1 cellular context compared by ENCODE assay signal in the genomic region with DNA sequence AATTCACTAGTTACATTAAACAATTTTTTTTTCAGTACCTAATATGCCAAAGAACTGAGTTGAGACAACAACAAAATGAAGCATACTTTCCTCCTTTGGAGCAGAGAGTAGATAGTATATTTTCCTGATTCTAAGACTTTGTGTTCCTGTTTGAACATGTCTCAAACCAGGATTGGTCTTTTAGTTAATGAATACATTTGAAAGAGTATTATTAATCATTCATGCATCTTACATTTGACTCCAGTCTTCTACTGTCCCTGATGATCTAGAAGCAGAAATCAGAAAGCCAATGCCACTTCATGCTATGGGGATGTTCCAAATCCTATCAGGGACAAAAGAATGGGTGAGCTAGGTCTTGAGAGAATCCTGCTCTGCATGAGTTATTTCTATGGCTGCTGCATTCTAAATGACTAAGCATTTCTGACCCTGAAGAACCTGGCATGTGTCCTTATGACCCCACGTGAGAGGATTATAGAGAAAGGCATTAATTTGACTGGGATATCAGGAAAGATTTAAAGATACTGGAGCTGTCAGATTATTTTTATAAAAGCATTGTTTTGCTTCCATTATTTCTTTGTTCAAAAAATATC.
TF ChIP-seq lines count a peak whose summit lies in the region.

No MANE protein-coding gene starts in this region.

TF ChIP-seq in K562, 482 proteins besides CTCF, POLR2A, EP300 and RAD21 (continued from another document and continues in another):
- TF ChIP-seq POU5F1 (IDR thresholded peaks at IDR 0.05; ENCODE audit: borderline replicate concordance, low read depth, low read length, partially characterized antibody) (no peak), HNRNPH1 (optimal IDR thresholded peaks at IDR 0.05; ENCODE audit: low read depth, low read length) (no peak), SIN3B (IDR thresholded peaks at IDR 0.05; ENCODE audit: low read depth) (no peak), CHD2 (IDR thresholded peaks at IDR 0.05; ENCODE audit: low read depth, low read length) (no peak), ZNF140 (CRISPR knock-in tag; IDR thresholded peaks at IDR 0.05) (no peak), CHAMP1 (IDR thresholded peaks at IDR 0.05) (peak; percentile 60; the same call in 1 of the 2 replicates), ZNF444 (CRISPR knock-in tag; IDR thresholded peaks at IDR 0.05) (no peak), MBD2 (IDR thresholded peaks at IDR 0.05; ENCODE audit: borderline replicate concordance, low read depth) (no peak), SMARCE1 (IDR thresholded peaks at IDR 0.05) (peak; percentile 41; the same call in 1 of the 2 replicates), ZNF146 (CRISPR knock-in tag; IDR thresholded peaks at IDR 0.05; ENCODE audit: unreplicated experiment) (no peak), STAG1 (CRISPR knock-in tag; IDR thresholded peaks at IDR 0.05; ENCODE audit: borderline replicate concordance) (no peak), ZC3H4 (CRISPR knock-in tag; IDR thresholded peaks at IDR 0.05; ENCODE audit: borderline replicate concordance) (no peak), PREB (CRISPR knock-in tag; IDR thresholded peaks at IDR 0.05) (no peak), STAT5A (IDR thresholded peaks at IDR 0.05; ENCODE audit: borderline replicate concordance, low read length) (0 out of 2 replicates have a peak, but pooled peaks have one; percentile 4), HDAC6 (IDR thresholded peaks at IDR 0.05; ENCODE audit: low read depth, low read length) (no peak), ZNF263 (CRISPR knock-in tag; IDR thresholded peaks at IDR 0.05; ENCODE audit: borderline replicate concordance) (no peak), CBX3 (IDR thresholded peaks at IDR 0.05; ENCODE audit: borderline replicate concordance in 1 of 2, low read length in 2 of 2) (no peak), SAFB (IDR thresholded peaks at IDR 0.05; ENCODE audit: borderline replicate concordance, low read depth, low read length) (no peak), NR2F6 (CRISPR knock-in tag; IDR thresholded peaks at IDR 0.05) (no peak), HNRNPK (IDR thresholded peaks at IDR 0.05; ENCODE audit: low read depth, low read length, poor library complexity, severe bottlenecking) (no peak), KLF6 (CRISPR knock-in tag; IDR thresholded peaks at IDR 0.05; ENCODE audit: borderline replicate concordance) (no peak), ZNF740 (CRISPR knock-in tag; IDR thresholded peaks at IDR 0.05) (no peak), ZNF740 (tag; IDR thresholded peaks at IDR 0.05) (no peak), SMAD1 (IDR thresholded peaks at IDR 0.05; ENCODE audit: low read depth, low read length, partially characterized antibody) (no peak), NR2C1 (IDR thresholded peaks at IDR 0.05) (0 out of 2 replicates have a peak, but pooled peaks have one; percentile 31), NR2C1 (tag; IDR thresholded peaks at IDR 0.05) (peak; percentile 59; the same call in 1 of the 2 replicates), GTF2E2 (tag; IDR thresholded peaks at IDR 0.05) (no peak), THRA (IDR thresholded peaks at IDR 0.05) (no peak), MIER1 (IDR thresholded peaks at IDR 0.05; ENCODE audit: low read depth) (no peak), THRB (CRISPR knock-in tag; conservative IDR thresholded peaks at IDR 0.05) (no peak), NR1H2 (CRISPR knock-in tag; IDR thresholded peaks at IDR 0.05) (no peak), ZNF668 (CRISPR knock-in tag; IDR thresholded peaks at IDR 0.05) (no peak), NR3C1 (CRISPR knock-in tag; IDR thresholded peaks at IDR 0.05) (no peak), MYBL2 (IDR thresholded peaks at IDR 0.05; ENCODE audit: low read depth) (no peak), MYBL2 (CRISPR knock-in tag; IDR thresholded peaks at IDR 0.05; ENCODE audit: borderline replicate concordance) (no peak), CUX1 (CRISPR knock-in tag; IDR thresholded peaks at IDR 0.05) (no peak), HDAC1 (IDR thresholded peaks at IDR 0.05) (no peak), XRCC4 (IDR thresholded peaks at IDR 0.05; ENCODE audit: extremely low read depth, insufficient read depth, insufficient read length) (no peak), CC2D1A (IDR thresholded peaks at IDR 0.05) (no peak), DNMT1 (IDR thresholded peaks at IDR 0.05) (no peak), U2AF1 (optimal IDR thresholded peaks at IDR 0.05; ENCODE audit: low read depth, low read length) (no peak), CBFA2T3 (IDR thresholded peaks at IDR 0.05) (peak; percentile 38), ZNF561 (CRISPR knock-in tag; conservative IDR thresholded peaks at IDR 0.05) (no peak), ZNF217 (CRISPR knock-in tag; IDR thresholded peaks at IDR 0.05) (no peak), MITF (IDR thresholded peaks at IDR 0.05) (no peak), NBN (IDR thresholded peaks at IDR 0.05; ENCODE audit: low read depth) (0 out of 2 replicates have a peak, but pooled peaks have one; percentile 45), TFAM (CRISPR knock-in tag; conservative IDR thresholded peaks at IDR 0.05) (no peak), EP400 (IDR thresholded peaks at IDR 0.05) (no peak; the same call in 1 of the 2 replicates), FIP1L1 (IDR thresholded peaks at IDR 0.05; ENCODE audit: low read depth, low read length, poor library complexity, severe bottlenecking) (no peak), TCF3 (CRISPR knock-in tag; IDR thresholded peaks at IDR 0.05) (no peak), NEUROD1 (IDR thresholded peaks at IDR 0.05; ENCODE audit: borderline replicate concordance, low read depth, low read length, partially characterized antibody) (no peak), EZH2 (IDR thresholded peaks at IDR 0.05; ENCODE audit: borderline replicate concordance, low read depth, low read length) (no peak), KLF1 (tag; IDR thresholded peaks at IDR 0.05) (no peak), RBM14 (IDR thresholded peaks at IDR 0.05; ENCODE audit: borderline replicate concordance, insufficient read depth, low read depth, low read length) (no peak)
- TF ChIP-seq, protein P1, sequence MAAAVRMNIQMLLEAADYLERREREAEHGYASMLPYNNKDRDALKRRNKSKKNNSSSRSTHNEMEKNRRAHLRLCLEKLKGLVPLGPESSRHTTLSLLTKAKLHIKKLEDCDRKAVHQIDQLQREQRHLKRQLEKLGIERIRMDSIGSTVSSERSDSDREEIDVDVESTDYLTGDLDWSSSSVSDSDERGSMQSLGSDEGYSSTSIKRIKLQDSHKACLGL (CRISPR knock-in tag; IDR thresholded peaks at IDR 0.05; ENCODE audit: borderline replicate concordance, poor library complexity, severe bottlenecking) = no peak
- TF ChIP-seq, protein P2, sequence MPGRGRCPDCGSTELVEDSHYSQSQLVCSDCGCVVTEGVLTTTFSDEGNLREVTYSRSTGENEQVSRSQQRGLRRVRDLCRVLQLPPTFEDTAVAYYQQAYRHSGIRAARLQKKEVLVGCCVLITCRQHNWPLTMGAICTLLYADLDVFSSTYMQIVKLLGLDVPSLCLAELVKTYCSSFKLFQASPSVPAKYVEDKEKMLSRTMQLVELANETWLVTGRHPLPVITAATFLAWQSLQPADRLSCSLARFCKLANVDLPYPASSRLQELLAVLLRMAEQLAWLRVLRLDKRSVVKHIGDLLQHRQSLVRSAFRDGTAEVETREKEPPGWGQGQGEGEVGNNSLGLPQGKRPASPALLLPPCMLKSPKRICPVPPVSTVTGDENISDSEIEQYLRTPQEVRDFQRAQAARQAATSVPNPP (IDR thresholded peaks at IDR 0.05; ENCODE audit: borderline replicate concordance, insufficient read depth, insufficient read length) = no peak
